Comparison of ENCODE assay signal across 9 cellular contexts in the genomic region with DNA sequence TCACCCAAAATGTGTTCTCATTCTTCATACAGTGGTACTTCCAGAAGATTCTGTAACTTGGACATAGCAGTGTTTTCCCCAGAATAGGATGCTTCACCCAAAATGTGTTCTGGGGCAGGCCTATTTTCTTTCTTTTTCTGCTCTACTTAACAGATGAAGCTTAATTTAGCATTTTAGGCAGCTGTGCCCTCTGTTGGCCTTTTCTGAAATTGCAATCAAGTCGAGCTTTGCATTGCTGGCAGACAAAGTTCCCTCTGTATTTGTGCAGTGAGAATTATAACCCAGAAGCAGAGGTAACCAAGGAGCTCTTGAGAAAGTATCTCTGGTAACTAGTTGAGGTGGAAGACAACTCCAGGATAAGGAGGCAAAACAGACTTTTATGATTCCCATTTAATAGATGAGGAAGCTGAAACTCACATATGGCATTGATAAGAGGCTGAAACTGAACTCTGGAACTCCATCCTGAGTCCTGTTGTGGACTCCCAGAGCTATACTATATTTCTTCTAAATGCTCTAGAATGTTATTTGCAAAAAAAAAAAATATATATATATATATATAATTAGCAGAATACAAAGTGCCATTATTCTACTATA. TPM values are rescaled to one million over a fixed set of nuclear protein-coding genes. Genes with fewer than 3 reads are reported as not detected.
DNase-seq lines count a peak whose midpoint lies in the region; ATAC-seq, FAIRE-seq and TF ChIP-seq lines count a peak whose summit lies in the region.
"Had no signal": no experiment of that assay in that cellular context is flagged by ENCODE, and none has a peak within 500 bp of the region (broad histone marks: within the 10 kb centered on the region; RNA-seq: fewer than 3 reads in every experiment).

No MANE protein-coding gene starts in this region.

- 0% methylated on average over 1 of the region's 1 CpG for WGBS in HepG2 (ENCODE audit: low lambda C conversion rate)

- H4K20me1 ChIP-seq in HepG2 (ENCODE audit: insufficient read depth, low read length) = no peaks in the 10 kb centered on the region

- no peaks in the 10 kb centered on the region for H3K4me1 ChIP-seq in A673 (ENCODE audit: insufficient read depth, low read length, poor library complexity, severe bottlenecking)
- H3K4me1 ChIP-seq in Panc1 (ENCODE audit: control insufficient read depth, insufficient read depth, low read length) = no peaks in the 10 kb centered on the region
- peaks cover 8% of the 10 kb centered on the region for H3K4me1 ChIP-seq in HepG2 (ENCODE audit: insufficient read depth, low read length)
- H3K4me1 ChIP-seq in thoracic aorta (ENCODE audit: control insufficient read depth in 1 of 2, low read depth in 2 of 2) = no peaks in the 10 kb centered on the region

- no peak overlapping the region for H3K4me2 ChIP-seq in HepG2 (ENCODE audit: low read depth, low read length)

- TF ChIP-seq CTCF in A673 (conservative IDR thresholded peaks at IDR 0.05; ENCODE audit: low read depth, low read length) (peak; percentile 78), Panc1 (IDR thresholded peaks at IDR 0.05) (peak; percentile 84), HepG2 (CRISPR knock-in tag; IDR thresholded peaks at IDR 0.05) (peak; percentile 61), thoracic aorta (IDR thresholded peaks at IDR 0.05) (peak; percentile 57)

- peak; percentile 77 for FAIRE-seq in HepG2 (lab: Jason Lieb, UNC)

- CTCF ChIA-PET in A673 (lab: Charles Lee) (interaction anchor here (0.7 to 1.8 kb wide), 7 partner anchors 9 to 232 kb away, joined by 3 to 28 read pairs (median 5); no protein-coding TSS in a partner anchor), Panc1 (lab: Charles Lee) (interaction anchor here (0.6 to 1.2 kb wide), 4 partner anchors 18 to 1147 kb away, joined by 3 to 9 read pairs (median 4); no protein-coding TSS in a partner anchor), HepG2 (lab: Yijun Ruan, JAX; ENCODE audit: low intra/inter-chr PET ratio, low total read pairs) (interaction anchor here (0.9 to 2.0 kb wide), 2 partner anchors 62 to 263 kb away, joined by 3 to 8 read pairs; no protein-coding TSS in a partner anchor)

- in situ Hi-C loops in Panc1 (cut with HindIII; ENCODE audit: low pct_unique_long_range_greater_than_20kb, low sequenced_read_pairs) (no loop called here), HepG2 (cut with HindIII; ENCODE audit: extremely low pct_ligation_motif_present, low pct_unique_long_range_greater_than_20kb) (no loop called here)

- intact Hi-C loops in A673 (cut with micrococcal nuclease; ENCODE audit: unreplicated experiment) = no loop called here
- intact Hi-C loops in Panc1 (cut with micrococcal nuclease; ENCODE audit: unreplicated experiment) = no loop called here
- intact Hi-C loops in HepG2 (cut with micrococcal nuclease; ENCODE audit: unreplicated experiment) = no loop called here

- H3K4me3 ChIP-seq in A673 (ENCODE audit: low read depth, low read length, poor library complexity, severe bottlenecking) (no peak overlapping the region), Panc1 (ENCODE audit: low read depth in 2 of 2, low read length in 2 of 2) (no peak overlapping the region), HepG2 (replicated peaks in 1 of 3; ENCODE audit: insufficient read depth in 1 of 3, low read depth in 2 of 3, low read length in 3 of 3) (no peak overlapping the region), thoracic aorta (no peak overlapping the region)

- POLR2A ChIA-PET in A673 (lab: Charles Lee; ENCODE audit: low non-redundant PET) (interaction anchor here (0.5 kb wide), 1 partner anchor 1995 kb away, joined by 16 read pairs; no protein-coding TSS in a partner anchor), Panc1 (lab: Charles Lee) (interaction anchor here (0.5 kb wide), 1 partner anchor 578 kb away, joined by 6 read pairs; no protein-coding TSS in a partner anchor), HepG2 (lab: Yijun Ruan, JAX) (no interaction called here)

- no TSS peak for BruUV-seq in A673 (replicated peaks; lab: Mats Ljungman, UMichigan)
- no TSS peak for BruUV-seq in Panc1 (replicated peaks; lab: Mats Ljungman, UMichigan)
- no TSS peak for BruUV-seq in HepG2 (replicated peaks; lab: Mats Ljungman, UMichigan)

- H3K79me2 ChIP-seq in HepG2 (ENCODE audit: insufficient read depth, low read length) = no peaks in the 10 kb centered on the region

- H3K27ac ChIP-seq in A673 (ENCODE audit: low read depth, low read length, poor library complexity, severe bottlenecking) (no peak overlapping the region), Panc1 (ENCODE audit: low read length) (no peak overlapping the region), HepG2 (ENCODE audit: extremely low read length, insufficient read depth, low read length) (no peak overlapping the region), thoracic aorta (no peak overlapping the region)

- H3K9me3 ChIP-seq in A673 (ENCODE audit: low read depth, low read length, poor library complexity, severe bottlenecking) (no peaks in the 10 kb centered on the region), Panc1 (ENCODE audit: control insufficient read depth, insufficient read depth, low read depth, low read length) (no peaks in the 10 kb centered on the region), HepG2 (ENCODE audit: low read length) (no peaks in the 10 kb centered on the region), thoracic aorta (no peaks in the 10 kb centered on the region)

- TF ChIP-seq RAD21 in HepG2 (CRISPR knock-in tag; IDR thresholded peaks at IDR 0.05) = peak; percentile 30; the same call in 1 of the 2 replicates

- no peak for TF ChIP-seq EP300 in HepG2 (IDR thresholded peaks at IDR 0.05; ENCODE audit: low read depth in 2 of 2, low read length in 2 of 2)
- TF ChIP-seq EP300 in HepG2 (CRISPR knock-in tag; IDR thresholded peaks at IDR 0.05; ENCODE audit: borderline replicate concordance) = no peak

- H3K27me3 ChIP-seq in A673 (replicated peaks; ENCODE audit: insufficient read depth, low read depth, low read length, poor library complexity) (no peaks in the 10 kb centered on the region), Panc1 (ENCODE audit: control insufficient read depth, insufficient read depth, low read length) (no peaks in the 10 kb centered on the region), HepG2 (ENCODE audit: control insufficient read depth in 1 of 2, insufficient read depth in 2 of 2, low read length in 2 of 2) (no peaks in the 10 kb centered on the region), thoracic aorta (replicated peaks; ENCODE audit: insufficient read depth) (no peaks in the 10 kb centered on the region)

- TF ChIP-seq POLR2A in HepG2 (IDR thresholded peaks at IDR 0.05; ENCODE audit: insufficient read depth in 1 of 2, low read depth in 2 of 2, low read length in 2 of 2) = no peak

- ATAC-seq in Panc1 (peak; percentile 78; the same call in 1 of the 2 replicates), HepG2 (peak; percentile 66), thoracic aorta (ENCODE audit: insufficient number of reproducible peaks, low FRiP score, low read depth) (no peak)

- DNase-seq in A673 (ENCODE audit: low spot score) (peak; percentile 77), GM03348 (ENCODE audit: low spot score) (peak; percentile 66), HT1080 (ENCODE audit: low read depth) (peak; percentile 44), Panc1 (ENCODE audit: low read depth, low spot score) (peak; percentile 51), brain pericyte (ENCODE audit: low read depth, low spot score) (peak; percentile 17), HepG2 (ENCODE audit: low spot score) (peak; percentile 39), thoracic aorta (ENCODE audit: low spot score) (no peak), mesenteric fat pad (ENCODE audit: low spot score) (no peak)

- no peak overlapping the region for H2AFZ ChIP-seq in HepG2 (ENCODE audit: low read length)

- H3K36me3 ChIP-seq in A673 (ENCODE audit: insufficient read depth, low read length, poor library complexity, severe bottlenecking) = no peaks in the 10 kb centered on the region
- no peaks in the 10 kb centered on the region for H3K36me3 ChIP-seq in Panc1 (ENCODE audit: control insufficient read depth, insufficient read depth, low read length)
- no peaks in the 10 kb centered on the region for H3K36me3 ChIP-seq in HepG2 (replicated peaks in 1 of 2; ENCODE audit: control insufficient read depth in 1 of 2, insufficient read depth in 2 of 2, low read length in 2 of 2)
- peaks cover 11% of the 10 kb centered on the region for H3K36me3 ChIP-seq in thoracic aorta

- H3K9ac ChIP-seq in HepG2 (ENCODE audit: insufficient read depth, low read depth, low read length) = no peak overlapping the region

TF ChIP-seq in HepG2, 621 proteins besides CTCF, POLR2A, EP300 and RAD21:
- TF ChIP-seq NKX3-1 (CRISPR knock-in tag; IDR thresholded peaks at IDR 0.05) (no peak), STAG1 (CRISPR knock-in tag; IDR thresholded peaks at IDR 0.05) (peak; percentile 52)

RNA-seq across cellular contexts. Expression of gene L1TD1, which starts 50.3 kb away (rescaled TPM):
- not detected in 2 replicates for total RNA-seq in A673 (2021)
- not detected in 2 replicates for total RNA-seq in HT1080 (2014; rRNA removed; shearing (Covaris generic))
- not detected in 2 replicates for polyA plus RNA-seq in HT1080 (2015; cell fraction: cytosol; rRNA removed)
- polyA plus RNA-seq in HT1080 (2015; cell fraction: nucleus; rRNA removed) = not detected in 2 replicates
- total RNA-seq in Panc1 (2021; ENCODE audit: unreplicated experiment) = 0.18 TPM
- polyA plus RNA-seq in Panc1 (2012; ENCODE audit: insufficient read length) = not detected
- not detected in 2 replicates for total RNA-seq in HepG2 (2016; rRNA removed; fragmentation: Illumina TruSeq; extraction: Trizol)
- not detected in 2 replicates for total RNA-seq in HepG2 (2016; cell fraction: cytosol; rRNA removed; fragmentation: Illumina TruSeq; extraction: Trizol; ENCODE audit: low read depth)
- not detected in 2 replicates for total RNA-seq in HepG2 (2016; cell fraction: insoluble cytoplasmic fraction; rRNA removed; fragmentation: Illumina TruSeq; extraction: Trizol)
- not detected in 2 replicates for total RNA-seq in HepG2 (2016; cell fraction: membrane; rRNA removed; fragmentation: Illumina TruSeq; extraction: Trizol)
- not detected in 2 replicates for total RNA-seq in HepG2 (2016; cell fraction: nucleus; rRNA removed; fragmentation: Illumina TruSeq; extraction: Trizol)
- not detected in 2 replicates for polyA plus RNA-seq in HepG2 (2011; rRNA removed)
- not detected in 2 replicates for polyA plus RNA-seq in HepG2 (2011; cell fraction: cytosol; rRNA removed)
- 0.03 TPM in 1 of 2 replicates, not detected in the other for polyA plus RNA-seq in HepG2 (2011; cell fraction: nucleus; rRNA removed)
- not detected in 2 replicates for polyA plus RNA-seq in HepG2 (2012)
- polyA plus RNA-seq in HepG2 (2016; cell fraction: cytosol; fragmentation: Illumina TruSeq; extraction: Trizol; ENCODE audit: low read depth) = not detected in 2 replicates
- polyA plus RNA-seq in HepG2 (2016; cell fraction: insoluble cytoplasmic fraction; fragmentation: Illumina TruSeq; extraction: Trizol; ENCODE audit: low read depth) = not detected in 2 replicates
- polyA plus RNA-seq in HepG2 (2016; cell fraction: membrane; fragmentation: Illumina TruSeq; extraction: Trizol; ENCODE audit: low read depth) = not detected in 2 replicates
- not detected in 2 replicates for polyA plus RNA-seq in HepG2 (2016; cell fraction: nucleus; fragmentation: Illumina TruSeq; extraction: Trizol; ENCODE audit: insufficient read depth, low read depth)
- not detected in 2 replicates for polyA minus RNA-seq in HepG2 (2011; rRNA and poly(A)+ RNA removed; ENCODE audit: low replicate concordance)
- not detected in 2 replicates for polyA minus RNA-seq in HepG2 (2011; cell fraction: cytosol; rRNA and poly(A)+ RNA removed)
- polyA minus RNA-seq in HepG2 (2011; cell fraction: nucleus; rRNA and poly(A)+ RNA removed) = not detected in 2 replicates
- total RNA-seq in thoracic aorta = under 1 TPM in 1 of 2 donors, not detected in 1; 0.63 TPM
- 0.42 TPM for total RNA-seq in mesenteric fat pad
- polyA plus RNA-seq: immature natural killer cell had no signal

Comparison
In these comparisons a context has a peak if more than half of its experiments do, and no peak if none do; other contexts are left out.
1. DNase-seq: peak in A673 (single experiment), GM03348 (single experiment), HT1080 (single experiment), Panc1 (single experiment), brain pericyte (single experiment) and HepG2 (single experiment); none in thoracic aorta (single experiment) and mesenteric fat pad (single experiment).
2. Peak in every context shown above with its lines, with median percentiles within 50 percentile points of each other: CTCF ChIP-seq.